In genomic region chrX:39782276-39782675, GRCh38 we compare ENCODE assay signal across 24 cellular contexts.
A peak's percentile ranks its signal among the peaks of the same experiment; 100 is the strongest.
DNase-seq lines count a peak whose midpoint lies in the region; ATAC-seq, FAIRE-seq and TF ChIP-seq lines count a peak whose summit lies in the region.
"Had no signal": no experiment of that assay in that cellular context is flagged by ENCODE, and none has a peak within 500 bp of the region (broad histone marks: within the 10 kb centered on the region; RNA-seq: fewer than 3 reads in every experiment).

No MANE protein-coding gene starts in this region.

- FAIRE-seq in K562 (lab: Jason Lieb, UNC): no peak
- FAIRE-seq: GM12878 had no signal

- no peak overlapping the region for H3K4me2 ChIP-seq in K562 (ENCODE audit: insufficient read depth, low read length)
- H3K4me2 ChIP-seq: PC-9 had no signal

- ATAC-seq in K562: no peak
- ATAC-seq: GM12878, Right ventricle myocardium inferior had no signal

- no peaks in the 10 kb centered on the region; a peak in 1 of 5 replicates for H3K4me1 ChIP-seq in K562 (replicated peaks in 1 of 2; ENCODE audit: control insufficient read depth in 2 of 2, insufficient read depth in 2 of 2, low read length in 2 of 2)
- peaks cover 0 to 9% (median 0%) of the 10 kb centered on the region in 6 donors for H3K4me1 ChIP-seq in spleen
- H3K4me1 ChIP-seq: BE2C, SJCRH30 had no signal

- no peak for TF ChIP-seq EP300 in K562 (IDR thresholded peaks at IDR 0.05; ENCODE audit: low read length)

- DNase-seq in DMS 273 (lab: John Stamatoyannopoulos, UW; ENCODE audit: unreplicated experiment): peak; percentile 27
- DNase-seq in DMS 273 treated with DMSO at 0.1 percent for 48 hours (lab: John Stamatoyannopoulos, UW): no peak
- no peak for DNase-seq in K562 (ENCODE audit: extremely low read depth in 1 of 4, low spot score in 3 of 4)
- peak; percentile 48 for DNase-seq in iPS-NIHi7 (ENCODE audit: extremely low spot score)
- peak; percentile 5 for DNase-seq in spleen
- no peak for DNase-seq in COLO668 (lab: John Stamatoyannopoulos, UW; ENCODE audit: unreplicated experiment)
- no peak for DNase-seq in immature natural killer cell
- DNase-seq in D341Med (ENCODE audit: low spot score): no peak
- DNase-seq: ACHN; BE2C; Calu3; CD8-positive, alpha-beta memory T cell; GDM1; KG1; MG63; NCI-H2029; NCI-H446 treated with DMSO at 0.1 percent for 48 hours; NCI-H526; PC-9; SJCRH30 had no signal

- in situ Hi-C loops in K562 (cut with MboI): no loop called here

- H3K9ac ChIP-seq in K562 (ENCODE audit: insufficient read depth in 1 of 2, low read depth in 2 of 2, low read length in 2 of 2): no peak overlapping the region

- H3K4me3 ChIP-seq in K562 (no peak overlapping the region), spleen (no peak overlapping the region)
- H3K4me3 ChIP-seq: GM12878, MG63, PC-9, SJCRH30 had no signal

- no peaks in the 10 kb centered on the region for H3K36me3 Mint-ChIP-seq in immature natural killer cell
- H3K36me3 Mint-ChIP-seq: CD8-positive, alpha-beta memory T cell had no signal

- H3K27ac Mint-ChIP-seq in immature natural killer cell: no peak overlapping the region
- H3K27ac Mint-ChIP-seq: CD14-positive monocyte had no signal

- H3K27me3 ChIP-seq in K562 (ENCODE audit: control insufficient read depth in 2 of 2, insufficient read depth in 2 of 2, low read length in 2 of 2) (no peaks in the 10 kb centered on the region), spleen (replicated peaks in 1 of 7) (peaks cover 0 to 9% (median 0%) of the 10 kb centered on the region in 7 donors)
- H3K27me3 ChIP-seq: BE2C, MG63, SJCRH30 had no signal

- TF ChIP-seq POLR2A in K562 (conservative IDR thresholded peaks at IDR 0.05) (no peak), spleen (IDR thresholded peaks at IDR 0.05) (no peak)

- CTCF ChIA-PET in K562 (lab: Yijun Ruan, JAX; ENCODE audit: low intra/inter-chr PET ratio): no interaction called here

- peak overlapping the region; percentile 27; the same call in 1 of the 2 replicates for H2AFZ ChIP-seq in K562 (ENCODE audit: low read depth, low read length)
- H2AFZ ChIP-seq: PC-9 had no signal

- no peaks in the 10 kb centered on the region for H3K9me3 Mint-ChIP-seq in immature natural killer cell
- H3K9me3 Mint-ChIP-seq: CD8-positive, alpha-beta memory T cell had no signal

- no TSS peak for BruUV-seq in K562 (replicated peaks; lab: Mats Ljungman, UMichigan)

- POLR2A ChIA-PET in K562 (lab: Yijun Ruan, JAX): interaction anchor here (0.7 kb wide), 1 partner anchor 1116 kb away, joined by 3 read pairs; no protein-coding TSS in a partner anchor

- no peak overlapping the region for H3K27ac ChIP-seq in K562 (ENCODE audit: extremely low read depth, low read depth, low read length)
- H3K27ac ChIP-seq in spleen: no peak overlapping the region
- H3K27ac ChIP-seq: 22Rv1, PC-9, SJCRH30 had no signal

- H3K4me3 Mint-ChIP-seq in immature natural killer cell: no peak overlapping the region
- H3K4me3 Mint-ChIP-seq: CD14-positive monocyte had no signal

- intact Hi-C loops in K562 (cut with micrococcal nuclease): no loop called here
- intact Hi-C loops in spleen (cut with DNase I; ENCODE audit: low total_unique reads): no loop called here

- no peaks in the 10 kb centered on the region for H3K36me3 ChIP-seq in K562 (ENCODE audit: control insufficient read depth, insufficient read depth, low read length)
- no peaks in the 10 kb centered on the region for H3K36me3 ChIP-seq in spleen
- H3K36me3 ChIP-seq: BE2C, MG63, SJCRH30 had no signal

- no peaks in the 10 kb centered on the region for H3K79me2 ChIP-seq in K562 (ENCODE audit: control insufficient read depth, insufficient read depth, low read length)

- H4K20me1 ChIP-seq in K562 (replicated peaks; ENCODE audit: control insufficient read depth, insufficient read depth, low read length): no peaks in the 10 kb centered on the region

- H3K4me1 Mint-ChIP-seq in immature natural killer cell: no peaks in the 10 kb centered on the region

- H3K9me1 ChIP-seq in K562 (ENCODE audit: control insufficient read depth, insufficient read depth, low read length): no peaks in the 10 kb centered on the region

- TF ChIP-seq CTCF in K562 (IDR thresholded peaks at IDR 0.05 in 2 of 3, conservative IDR thresholded peaks at IDR 0.05 in 1 of 3; ENCODE audit: insufficient read depth in 2 of 3, low read depth in 1 of 3, low read length in 3 of 3) (no peak), spleen (IDR thresholded peaks at IDR 0.05 in 8 of 11, conservative IDR thresholded peaks at IDR 0.05 in 3 of 11) (no peak)

- H3K9me3 ChIP-seq in K562 (replicated peaks; ENCODE audit: control insufficient read depth, insufficient read depth, low read depth, low read length) (no peaks in the 10 kb centered on the region), spleen (peaks cover 0 to 8% (median 0%) of the 10 kb centered on the region in 8 donors)
- H3K9me3 ChIP-seq: BE2C, MG63, SJCRH30 had no signal

- TF ChIP-seq RAD21 in K562 (CRISPR knock-in tag; conservative IDR thresholded peaks at IDR 0.05 in 1 of 2, IDR thresholded peaks at IDR 0.05 in 1 of 2): no peak

- WGBS in K562 (ENCODE audit: insufficient coverage, low coverage, missing lambda C conversion rate): 22% methylated on average over 4 of the region's 4 CpGs
- 80 to 97% (median 86%) methylated on average over 4 of the region's 4 CpGs for WGBS in spleen, 5 donors

- H3K27me3 Mint-ChIP-seq in immature natural killer cell (ENCODE audit: low read depth in 3 of 3): peaks cover 2 to 15% (median 3%) of the 10 kb centered on the region in 3 donors

TF ChIP-seq in K562, 482 proteins besides CTCF, POLR2A, EP300 and RAD21:
- no peak for TF ChIP-seq FIP1L1 (IDR thresholded peaks at IDR 0.05; ENCODE audit: low read depth, low read length, poor library complexity, severe bottlenecking)
- TF ChIP-seq MEIS2 (IDR thresholded peaks at IDR 0.05; ENCODE audit: partially characterized antibody): no peak
- peak; percentile 41; the same call in 1 of the 2 replicates for TF ChIP-seq HCFC1 (IDR thresholded peaks at IDR 0.05; ENCODE audit: low read depth, low read length)

Comparison
In these comparisons a context has a peak if more than half of its experiments do, and no peak if none do; other contexts are left out.
1. DNase-seq: peak in DMS 273 (single experiment), iPS-NIHi7 (single experiment) and spleen (single experiment); none in DMS 273 treated with DMSO at 0.1 percent for 48 hours (single experiment), K562 (0 of 4), COLO668 (single experiment), immature natural killer cell (0 of 3) and D341Med (single experiment).